ENCODE assay signal across 12 cellular contexts in the genomic region with DNA sequence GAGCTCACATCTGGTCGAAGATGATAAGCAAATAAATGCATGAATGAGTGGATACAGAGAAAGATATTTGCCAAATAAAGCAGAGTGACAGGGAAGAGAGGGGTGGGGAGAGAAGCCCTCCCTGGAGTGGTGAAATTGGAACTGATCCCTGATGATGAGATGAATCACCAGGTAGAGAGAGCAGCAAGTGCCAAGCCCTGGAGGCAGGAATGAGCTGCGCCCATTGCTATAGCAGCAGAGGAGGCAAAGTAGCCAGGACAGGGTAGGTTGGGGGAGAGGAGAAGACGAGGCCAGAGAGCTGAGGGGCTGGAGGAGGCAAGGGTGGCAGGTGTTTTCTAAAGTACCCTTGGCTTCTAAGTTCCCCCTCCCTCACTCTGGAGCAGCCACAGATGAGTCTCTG. TPM values are rescaled to one million over a fixed set of nuclear protein-coding genes. Genes with fewer than 3 reads are reported as not detected.
DNase-seq lines count a peak whose midpoint lies in the region; ATAC-seq, FAIRE-seq and TF ChIP-seq lines count a peak whose summit lies in the region.
"Had no signal": no experiment of that assay in that cellular context is flagged by ENCODE, and none has a peak within 500 bp of the region (broad histone marks: within the 10 kb centered on the region; RNA-seq: fewer than 3 reads in every experiment).

No MANE protein-coding gene starts in this region.

- H3K4me3 ChIP-seq in RWPE2 (ENCODE audit: severe bottlenecking): no peak overlapping the region
- no peak overlapping the region for H3K4me3 ChIP-seq in small intestine (ENCODE audit: low read depth in 1 of 2, low read length in 2 of 2)
- H3K4me3 ChIP-seq in body of pancreas: no peak overlapping the region
- H3K4me3 ChIP-seq: gastroesophageal sphincter had no signal

- H3K27ac ChIP-seq in RWPE2 (ENCODE audit: poor library complexity, severe bottlenecking) (no peak overlapping the region), small intestine (ENCODE audit: low read depth in 1 of 2, low read length in 1 of 2) (no peak overlapping the region), body of pancreas (no peak overlapping the region)
- H3K27ac ChIP-seq: gastroesophageal sphincter had no signal

- TF ChIP-seq POLR2A in body of pancreas (IDR thresholded peaks at IDR 0.05): no peak

- H3K27ac Mint-ChIP-seq in stimulated activated naive CD8-positive, alpha-beta T cell treated with anti-CD3 and anti-CD28 coated beads, Interleukin-15, Interleukin-2, amounts not matched to agents 100 ng/mL and 50 ng/mL, for 24 hours: peak overlapping the region; percentile 58

- no peak for FAIRE-seq in small intestine (lab: Jason Lieb, UNC)
- FAIRE-seq: urothelium cell line had no signal

- H3K36me3 Mint-ChIP-seq in stimulated activated naive CD8-positive, alpha-beta T cell treated with anti-CD3 and anti-CD28 coated beads, Interleukin-15, Interleukin-2, amounts not matched to agents 100 ng/mL and 50 ng/mL, for 24 hours (ENCODE audit: low read depth): peaks cover 75% of the 10 kb centered on the region

- H3K27me3 Mint-ChIP-seq in stimulated activated naive CD8-positive, alpha-beta T cell treated with anti-CD3 and anti-CD28 coated beads, Interleukin-15, Interleukin-2, amounts not matched to agents 100 ng/mL and 50 ng/mL, for 24 hours: no peaks in the 10 kb centered on the region

- ATAC-seq in stimulated activated naive CD8-positive, alpha-beta T cell treated with anti-CD3 and anti-CD28 coated beads, Interleukin-15, Interleukin-2, amounts not matched to agents 100 U/mL and 50 U/mL, for 24 hours: no peak
- ATAC-seq in RWPE2 (ENCODE audit: low read depth) (peak; percentile 87), esophagus mucosa (peak; percentile 55), GM18502 (IDR thresholded peaks at IDR 0.05; ENCODE audit: poor library complexity, unreplicated experiment) (no peak), body of pancreas (no peak), GM18909 (IDR thresholded peaks at IDR 0.05; ENCODE audit: poor library complexity, unreplicated experiment) (no peak)
- ATAC-seq: gastroesophageal sphincter had no signal

- H3K9me3 ChIP-seq in RWPE2 (ENCODE audit: severe bottlenecking) (peaks cover 2% of the 10 kb centered on the region), small intestine (ENCODE audit: control insufficient read depth, low read depth) (no peaks in the 10 kb centered on the region), body of pancreas (peaks cover 0 to 12% (median 0%) of the 10 kb centered on the region in 3 donors)

- H3K9me3 Mint-ChIP-seq in stimulated activated naive CD8-positive, alpha-beta T cell treated with anti-CD3 and anti-CD28 coated beads, Interleukin-15, Interleukin-2, amounts not matched to agents 100 ng/mL and 50 ng/mL, for 24 hours: peaks cover 20% of the 10 kb centered on the region

- H3K27me3 ChIP-seq in RWPE2 (ENCODE audit: insufficient read depth, poor library complexity, severe bottlenecking) (no peaks in the 10 kb centered on the region), small intestine (ENCODE audit: control insufficient read depth in 2 of 2, insufficient read depth in 2 of 2, low read length in 2 of 2) (no peaks in the 10 kb centered on the region), body of pancreas (no peaks in the 10 kb centered on the region)

- 61 to 80% (median 64%) methylated on average over 3 of the region's 3 CpGs for WGBS in small intestine, 3 donors
- WGBS in body of pancreas, 2 donors: 63 to 66% methylated on average over 3 of the region's 3 CpGs

- H3K4me1 ChIP-seq in RWPE2 (ENCODE audit: insufficient read depth, poor library complexity, severe bottlenecking) (peaks cover 10% of the 10 kb centered on the region), small intestine (ENCODE audit: control insufficient read depth in 2 of 2, insufficient read depth in 1 of 2, low read depth in 1 of 2, low read length in 1 of 2) (no peaks in the 10 kb centered on the region), body of pancreas (no peaks in the 10 kb centered on the region)
- H3K4me1 ChIP-seq: gastroesophageal sphincter had no signal

- peaks cover 43% of the 10 kb centered on the region for H3K36me3 ChIP-seq in RWPE2 (ENCODE audit: low read depth)
- H3K36me3 ChIP-seq in small intestine (ENCODE audit: control insufficient read depth in 2 of 2, insufficient read depth in 2 of 2, low read length in 2 of 2): peaks cover 2 to 8% of the 10 kb centered on the region in 2 donors
- no peaks in the 10 kb centered on the region for H3K36me3 ChIP-seq in body of pancreas (replicated peaks in 1 of 2; ENCODE audit: insufficient read depth in 1 of 2, low read depth in 2 of 2)

- H3K4me1 Mint-ChIP-seq in stimulated activated naive CD8-positive, alpha-beta T cell treated with anti-CD3 and anti-CD28 coated beads, Interleukin-15, Interleukin-2, amounts not matched to agents 100 ng/mL and 50 ng/mL, for 24 hours (ENCODE audit: low read depth): peaks cover 52% of the 10 kb centered on the region

- intact Hi-C loops in body of pancreas (cut with DNase I): no loop called here

- no peak overlapping the region for H3K4me3 Mint-ChIP-seq in stimulated activated naive CD8-positive, alpha-beta T cell treated with anti-CD3 and anti-CD28 coated beads, Interleukin-15, Interleukin-2, amounts not matched to agents 100 ng/mL and 50 ng/mL, for 24 hours

- TF ChIP-seq CTCF in RWPE2 (IDR thresholded peaks at IDR 0.05; ENCODE audit: poor library complexity, severe bottlenecking) (no peak), body of pancreas (IDR thresholded peaks at IDR 0.05) (no peak)

- no peak for DNase-seq in stimulated activated naive CD8-positive, alpha-beta T cell treated with anti-CD3 and anti-CD28 coated beads, Interleukin-15, Interleukin-2, amounts not matched to agents 100 U/mL and 50 U/mL, for 24 hours
- DNase-seq in RWPE2 (ENCODE audit: low spot score): peak; percentile 63
- DNase-seq in small intestine: no peak
- no peak for DNase-seq in body of pancreas
- DNase-seq: Right ventricle myocardium superior had no signal

RNA-seq across cellular contexts. Expression of a gene that starts 13.7 kb away (rescaled TPM):
- total RNA-seq in esophagus mucosa: 114 TPM
- 10 to 100 TPM in 2 of 3 donors, 1 to 10 TPM in 1; 3.4 to 60.5 (median 19.7) TPM for polyA plus RNA-seq in small intestine
- 10 to 100 TPM; 11.5 to 17.1 TPM for total RNA-seq in body of pancreas

RNA-seq across cellular contexts. Expression of a gene that starts 25.2 kb away (rescaled TPM):
- total RNA-seq in esophagus mucosa (not detected), body of pancreas (1 to 10 TPM in 1 of 2 donors, under 1 TPM in 1; 0.52 to 1.3 TPM)
- under 1 TPM in 1 of 3 donors, not detected in 2; 0.24 TPM for polyA plus RNA-seq in small intestine
- total RNA-seq: gastroesophageal sphincter, pulmonary artery endothelial cell, Right ventricle myocardium superior had no signal

RNA-seq across cellular contexts. Expression of a gene that starts 29.6 kb away (rescaled TPM):
- total RNA-seq in esophagus mucosa (2.1 TPM), body of pancreas (1 to 10 TPM; 1.6 to 9.1 TPM)
- 10 to 100 TPM in 1 of 3 donors, 1 to 10 TPM in 1, not detected in 1; 7.3 to 25.4 TPM for polyA plus RNA-seq in small intestine

RNA-seq across cellular contexts. Expression of a gene that starts 33.4 kb away (rescaled TPM):
- total RNA-seq in esophagus mucosa (1.4 TPM), body of pancreas (1 to 10 TPM; 1.6 to 3.9 TPM)
- 10 to 100 TPM in 1 of 3 donors, 1 to 10 TPM in 1, under 1 TPM in 1; 0.45 to 14.5 (median 1.1) TPM for polyA plus RNA-seq in small intestine
- total RNA-seq: pulmonary artery endothelial cell had no signal

RNA-seq across cellular contexts. Expression of a gene that starts 52.6 kb away (rescaled TPM):
- total RNA-seq in esophagus mucosa (736 TPM), body of pancreas (10 to 100 TPM; 13.5 to 51.6 TPM)
- polyA plus RNA-seq in small intestine: 100 to 1,000 TPM in 2 of 3 donors, 10 to 100 TPM in 1; 72.7 to 119 (median 117) TPM
- total RNA-seq: pulmonary artery endothelial cell had no signal

Comparison
In these comparisons a context has a peak if more than half of its experiments do, and no peak if none do; other contexts are left out.
1. ATAC-seq: peak in RWPE2 (single experiment) and esophagus mucosa (single experiment); none in stimulated activated naive CD8-positive, alpha-beta T cell treated with anti-CD3 and anti-CD28 coated beads, Interleukin-15, Interleukin-2, amounts not matched to agents 100 U/mL and 50 U/mL, for 24 hours (single experiment), GM18502 (single experiment), body of pancreas (single experiment) and GM18909 (single experiment).